10 cellular contexts compared by ENCODE assay signal in genomic region chr20:51802170-51802745, GRCh38. TPM values are rescaled to one million over a fixed set of nuclear protein-coding genes. Genes with fewer than 3 reads are reported as not detected.
A peak's percentile ranks its signal among the peaks of the same experiment; 100 is the strongest.
DNase-seq lines count a peak whose midpoint lies in the region; ATAC-seq and TF ChIP-seq lines count a peak whose summit lies in the region.
"Had no signal": no experiment of that assay in that cellular context is flagged by ENCODE, and none has a peak within 500 bp of the region (broad histone marks: within the 10 kb centered on the region; RNA-seq: fewer than 3 reads in every experiment).

Gene SALL4, minus strand, starts transcription at chr20:51802521. Its CDS starts 113 bp downstream, at chr20:51802408.

- DNase-seq in Caco-2 (peak; percentile 66 to 86), Panc1 (ENCODE audit: low read depth, low spot score) (no peak), fibroblast of mammary gland (ENCODE audit: low read depth) (no peak), progenitor cell of endocrine pancreas (ENCODE audit: low spot score, unreplicated experiment) (peak; percentile 58), HuH-7.5 (ENCODE audit: low spot score) (no peak), NOMO-1 treated with dmso at 0.1 percent for 144 hours (lab: John Stamatoyannopoulos, UW; ENCODE audit: unreplicated experiment) (no peak)
- no peak for DNase-seq in stimulated activated CD4-positive, alpha-beta T cell treated with anti-CD3 and anti-CD28 coated beads, Interleukin-15, amount 100 ng/mL, for 24 hours
- DNase-seq: stimulated activated CD4-positive, alpha-beta T cell treated with anti-CD3 and anti-CD28 coated beads, Interleukin-4, amount 100 ng/mL, for 4 hours; T-cell had no signal

- no peaks in the 10 kb centered on the region for H3K27me3 ChIP-seq in Caco-2 (replicated peaks; ENCODE audit: control insufficient read depth, insufficient read depth, low read length)
- no peaks in the 10 kb centered on the region for H3K27me3 ChIP-seq in Panc1 (ENCODE audit: control insufficient read depth, insufficient read depth, low read length)

- CTCF ChIA-PET in Caco-2 (lab: Charles Lee) (interaction anchor here (0.6 to 1.6 kb wide), 2 partner anchors 259 to 281 kb away, joined by 3 to 4 read pairs; no protein-coding TSS in a partner anchor), Panc1 (lab: Charles Lee) (no interaction called here)

- in situ Hi-C loops in Panc1 (cut with HindIII; ENCODE audit: low pct_unique_long_range_greater_than_20kb, low sequenced_read_pairs): no loop called here

- H3K27me3 Mint-ChIP-seq in Caco-2 (ENCODE audit: insufficient read depth, unreplicated experiment) (no peaks in the 10 kb centered on the region), progenitor cell of endocrine pancreas (no peaks in the 10 kb centered on the region)

- H3K36me3 Mint-ChIP-seq in Caco-2 (ENCODE audit: insufficient read depth, unreplicated experiment) (peaks cover 32% of the 10 kb centered on the region), progenitor cell of endocrine pancreas (ENCODE audit: insufficient read depth) (no peaks in the 10 kb centered on the region)
- H3K36me3 Mint-ChIP-seq: T-cell had no signal

- TF ChIP-seq CTCF in Caco-2 (IDR thresholded peaks at IDR 0.05; ENCODE audit: insufficient read depth in 1 of 2, low read depth in 1 of 2, low read length in 1 of 2, severe bottlenecking in 1 of 2, unreplicated experiment in 1 of 2) (no peak), Panc1 (IDR thresholded peaks at IDR 0.05) (no peak), fibroblast of mammary gland (conservative IDR thresholded peaks at IDR 0.05; ENCODE audit: control insufficient read depth, insufficient read depth, low read depth, low read length) (no peak), progenitor cell of endocrine pancreas (IDR thresholded peaks at IDR 0.05; ENCODE audit: unreplicated experiment) (no peak)

- no peak for ATAC-seq in Panc1
- ATAC-seq in GM19328 (IDR thresholded peaks at IDR 0.05; ENCODE audit: unreplicated experiment): no peak
- ATAC-seq: T-cell had no signal

- H3K9me3 Mint-ChIP-seq in Caco-2 (ENCODE audit: unreplicated experiment): no peaks in the 10 kb centered on the region
- H3K9me3 Mint-ChIP-seq in progenitor cell of endocrine pancreas (ENCODE audit: low read depth): no peaks in the 10 kb centered on the region
- H3K9me3 Mint-ChIP-seq: T-cell had no signal

- peak within 1 kb of the TSS; percentile 72 for H3K27ac ChIP-seq in Panc1 (ENCODE audit: low read length)

- H3K4me1 Mint-ChIP-seq in Caco-2 (ENCODE audit: low read depth, unreplicated experiment) (peaks cover 68% of the 10 kb centered on the region), progenitor cell of endocrine pancreas (ENCODE audit: low read depth) (peaks cover 34% of the 10 kb centered on the region)

- intact Hi-C loops in Caco-2 (cut with micrococcal nuclease; ENCODE audit: unreplicated experiment): loop anchor here (5.0 kb wide), 4 partner anchors 50 to 430 kb away; no protein-coding TSS in a partner anchor
- intact Hi-C loops in Panc1 (cut with micrococcal nuclease; ENCODE audit: unreplicated experiment): loop anchor here (5.0 kb wide), 1 partner anchor 260 kb away; no protein-coding TSS in a partner anchor

- H3K4me3 ChIP-seq in Caco-2 (ENCODE audit: low read depth, low read length) (peak within 1 kb of the TSS; percentile 54), Panc1 (ENCODE audit: low read depth in 2 of 2, low read length in 2 of 2) (peak within 1 kb of the TSS; percentile 50 to 65), fibroblast of mammary gland (ENCODE audit: control insufficient read depth, low read depth, low read length) (peak within 1 kb of the TSS; percentile 43)

- no peaks in the 10 kb centered on the region for H3K9me3 ChIP-seq in Caco-2
- no peaks in the 10 kb centered on the region for H3K9me3 ChIP-seq in Panc1 (ENCODE audit: control insufficient read depth, insufficient read depth, low read depth, low read length)

- H3K36me3 ChIP-seq in Caco-2 (ENCODE audit: control insufficient read depth, insufficient read depth, low read length) (no peaks in the 10 kb centered on the region), Panc1 (ENCODE audit: control insufficient read depth, insufficient read depth, low read length) (no peaks in the 10 kb centered on the region)

- BruUV-seq in Caco-2 (replicated peaks; lab: Mats Ljungman, UMichigan) (no TSS peak), Panc1 (replicated peaks; lab: Mats Ljungman, UMichigan) (no TSS peak)

- H3K4me3 Mint-ChIP-seq in Caco-2 (ENCODE audit: unreplicated experiment) (peak within 1 kb of the TSS; percentile 98), progenitor cell of endocrine pancreas (ENCODE audit: low read depth) (peak within 1 kb of the TSS; percentile 99)

- H3K27ac Mint-ChIP-seq in Caco-2 (ENCODE audit: unreplicated experiment) (peak within 1 kb of the TSS; percentile 96), progenitor cell of endocrine pancreas (peak within 1 kb of the TSS; percentile 98)
- H3K27ac Mint-ChIP-seq: T-cell had no signal

- POLR2A ChIA-PET in Caco-2 (lab: Charles Lee): no interaction called here
- POLR2A ChIA-PET in Panc1 (lab: Charles Lee): no interaction called here

- H3K4me1 ChIP-seq in Caco-2 (peaks cover 61% of the 10 kb centered on the region), Panc1 (ENCODE audit: control insufficient read depth, insufficient read depth, low read length) (peaks cover 7% of the 10 kb centered on the region; the same call in 1 of the 2 replicates)

RNA-seq across cellular contexts. Expression of gene SALL4, which starts in this region (rescaled TPM):
- 75.8 and 84.5 TPM in 2 replicates for total RNA-seq in Caco-2 (2022)
- total RNA-seq in Panc1 (2021; ENCODE audit: unreplicated experiment): 1.6 TPM
- 0.86 TPM for polyA plus RNA-seq in Panc1 (2012; ENCODE audit: insufficient read length)
- total RNA-seq in progenitor cell of endocrine pancreas: 156 and 178 TPM in 2 replicates

Comparison
In these comparisons a context has a peak if more than half of its experiments do, and no peak if none do; other contexts are left out.
1. RNA of gene SALL4 (total RNA-seq): 156 to 178 TPM in progenitor cell of endocrine pancreas and 75.8 to 84.5 TPM in Caco-2; 1.6 TPM in Panc1 (single experiment); every median in the first group is over 10 times any median in the second.
2. DNase-seq: peak in Caco-2 (2 of 2) and progenitor cell of endocrine pancreas (single experiment); none in Panc1 (single experiment), fibroblast of mammary gland (single experiment), HuH-7.5 (single experiment), stimulated activated CD4-positive, alpha-beta T cell treated with anti-CD3 and anti-CD28 coated beads, Interleukin-15, amount 100 ng/mL, for 24 hours (single experiment) and NOMO-1 treated with dmso at 0.1 percent for 144 hours (single experiment).
3. Peak in every context shown above with its lines, with median percentiles within 50 percentile points of each other: H3K4me3 ChIP-seq.